ENCODE assay signal across 7 cellular contexts in the genomic region with DNA sequence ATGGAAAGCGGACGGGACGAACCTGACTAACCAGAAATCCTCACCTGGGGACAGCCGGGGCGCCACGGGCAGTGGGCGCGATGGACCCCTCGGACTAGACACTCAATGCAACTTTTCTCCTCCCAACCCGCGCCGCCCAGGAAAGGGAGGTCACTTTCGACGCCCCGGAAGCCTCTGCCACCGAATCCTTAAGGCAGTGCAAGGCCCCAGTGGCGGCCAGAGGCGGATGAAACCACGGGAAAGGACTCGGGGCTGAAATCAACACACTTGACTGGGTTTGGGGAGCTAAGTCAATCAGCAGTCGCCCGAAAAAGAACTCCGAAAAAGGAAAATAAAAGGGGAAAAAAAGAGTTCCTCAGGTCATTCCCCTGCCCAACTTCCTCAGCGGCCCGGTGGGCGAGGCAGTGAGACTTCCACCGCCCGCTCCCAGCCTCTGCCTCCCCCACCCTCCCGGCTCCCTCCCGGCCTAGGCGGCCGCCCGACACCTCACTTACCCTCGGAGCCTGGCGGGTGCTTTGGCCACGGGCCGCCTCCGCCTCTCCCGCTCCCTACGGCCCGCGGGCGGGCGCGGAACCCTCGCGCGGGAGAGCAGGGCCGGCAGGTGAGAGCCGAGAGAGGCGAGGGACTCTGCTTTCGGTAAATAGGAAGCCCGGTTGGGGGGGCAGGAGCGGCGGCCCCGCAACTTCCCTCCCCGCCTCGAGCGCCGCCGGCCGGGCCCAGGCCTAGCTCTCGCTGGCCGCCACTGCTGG. TPM values are rescaled to one million over a fixed set of nuclear protein-coding genes. Genes with fewer than 3 reads are reported as not detected.
DNase-seq lines count a peak whose midpoint lies in the region; ATAC-seq and TF ChIP-seq lines count a peak whose summit lies in the region.

No MANE protein-coding gene starts in this region.

- H3K36me3 Mint-ChIP-seq in H9 (ENCODE audit: insufficient read depth in 1 of 3, low read depth in 3 of 3) (peaks cover 23 to 31% (median 28%) of the 10 kb centered on the region in 3 experiments; a peak in 6 of 7 replicates), endothelial cell (ENCODE audit: low read depth, unreplicated experiment) (peaks cover 19% of the 10 kb centered on the region)

- ATAC-seq in mucosa of descending colon, result peak; percentile 58

- H3K9me3 ChIP-seq in H9 (ENCODE audit: control insufficient read depth, low read depth, low read length) (no peaks in the 10 kb centered on the region), mucosa of descending colon (no peaks in the 10 kb centered on the region), stomach smooth muscle (ENCODE audit: control insufficient read depth in 2 of 2, low read length in 2 of 2) (no peaks in the 10 kb centered on the region)

- H3K4me3 Mint-ChIP-seq in H9 (peak overlapping the region; percentile 98), endothelial cell (ENCODE audit: unreplicated experiment) (peak overlapping the region; percentile 97)

- no peak overlapping the region for H2AFZ ChIP-seq in H9 (ENCODE audit: low read length)

- H3K36me3 ChIP-seq in mucosa of descending colon (ENCODE audit: low read depth) (no peaks in the 10 kb centered on the region), stomach smooth muscle (ENCODE audit: control insufficient read depth in 2 of 2, insufficient read depth in 2 of 2, low read length in 2 of 2) (peaks cover 0 to 2% of the 10 kb centered on the region in 2 donors)

- no peak overlapping the region for H3K18ac ChIP-seq in H9 (ENCODE audit: insufficient read length, low read depth, low read length)

- H3K56ac ChIP-seq in H9 (ENCODE audit: insufficient read length, low read depth, low read length), result no peak overlapping the region

- H3K9me3 Mint-ChIP-seq in H9, result no peaks in the 10 kb centered on the region
- H3K9me3 Mint-ChIP-seq in endothelial cell (ENCODE audit: unreplicated experiment), result no peaks in the 10 kb centered on the region

- peak overlapping the region; percentile 86 for H3K14ac ChIP-seq in H9 (ENCODE audit: insufficient read depth, low read length)

- H4K91ac ChIP-seq in H9 (ENCODE audit: insufficient read length, low read depth, low read length), result no peak overlapping the region

- H2BK120ac ChIP-seq in H9 (ENCODE audit: low read depth, low read length, poor library complexity, severe bottlenecking), result no peak overlapping the region

- no peaks in the 10 kb centered on the region for H3K79me1 ChIP-seq in H9 (ENCODE audit: insufficient read depth, low read depth, low read length, poor library complexity, severe bottlenecking)

- no peak overlapping the region; the same call in 1 of the 2 replicates for H2BK15ac ChIP-seq in H9 (ENCODE audit: low read depth, low read length)

- H3K9ac ChIP-seq in H9 (ENCODE audit: extremely low read depth, insufficient read length, low read length) (peak overlapping the region; percentile 79), stomach smooth muscle (ENCODE audit: low read length in 2 of 2) (peak overlapping the region; percentile 86 to 89)

- H3K23ac ChIP-seq in H9 (ENCODE audit: insufficient read length, low read depth, low read length), result no peak overlapping the region

- intact Hi-C loops in mucosa of descending colon (cut with DNase I, micrococcal nuclease), result no loop called here

- H3K27me3 ChIP-seq in H9 (ENCODE audit: insufficient read depth, low read length) (no peaks in the 10 kb centered on the region), stomach smooth muscle (ENCODE audit: control insufficient read depth in 1 of 2, insufficient read depth in 2 of 2, low read length in 2 of 2) (no peaks in the 10 kb centered on the region)

- H2BK12ac ChIP-seq in H9 (ENCODE audit: insufficient read length, low read depth, low read length), result no peak overlapping the region

- H3K4me1 ChIP-seq in H9 (ENCODE audit: insufficient read depth, low read length), result peaks cover 2% of the 10 kb centered on the region; the same call in 1 of the 2 replicates
- H3K4me1 ChIP-seq in mucosa of descending colon (ENCODE audit: low read depth), result peaks cover 34% of the 10 kb centered on the region
- H3K4me1 ChIP-seq in stomach smooth muscle (ENCODE audit: control insufficient read depth, insufficient read depth, low read length), result peaks cover 37% of the 10 kb centered on the region

- H2AK5ac ChIP-seq in H9 (ENCODE audit: insufficient read length, low read length), result no peak overlapping the region

- H3T11ph ChIP-seq in H9 (ENCODE audit: low read length), result no peak overlapping the region

- H3K27me3 Mint-ChIP-seq in H9 (ENCODE audit: low read depth), result no peaks in the 10 kb centered on the region
- peaks cover 3% of the 10 kb centered on the region for H3K27me3 Mint-ChIP-seq in endothelial cell (ENCODE audit: unreplicated experiment)

- in situ Hi-C loops in GM13977 (cut with MboI; ENCODE audit: low pct_unique_long_range_greater_than_20kb, low sequenced_read_pairs, unreplicated experiment), result no loop called here

- peaks cover 18% of the 10 kb centered on the region for H3K79me2 ChIP-seq in H9 (ENCODE audit: insufficient read depth, low read length)

- H3K4me3 ChIP-seq in mucosa of descending colon (peak overlapping the region; percentile 99), stomach smooth muscle (ENCODE audit: low read length in 2 of 2) (peak overlapping the region; percentile 86 to 90)

- DNase-seq in GM13977 (ENCODE audit: low spot score) (peak; percentile 67), H9 (no peak), M059J (ENCODE audit: low read depth) (peak; percentile 62), endothelial cell (ENCODE audit: low spot score) (peak; percentile 50), mucosa of descending colon (peak; percentile 74 to 80 (median 78))
- DNase-seq in activated CD8-positive, alpha-beta memory T cell treated with anti-CD3 and anti-CD28 coated beads for 48 hours (ENCODE audit: low read depth in 2 of 3, low spot score in 2 of 3), result peak; percentile 12 to 35 (median 23)

- peak overlapping the region; percentile 91 for H3K4me2 ChIP-seq in H9 (ENCODE audit: insufficient read depth, insufficient read length, low read length)

- no peak overlapping the region for H3K27ac ChIP-seq in H9 (ENCODE audit: insufficient read length, low read depth, low read length)
- peak overlapping the region; percentile 91 for H3K27ac ChIP-seq in stomach smooth muscle (ENCODE audit: low read length)

- no peak overlapping the region for H2BK20ac ChIP-seq in H9 (ENCODE audit: low read depth, low read length, poor library complexity, severe bottlenecking)

- no peak overlapping the region for H4K8ac ChIP-seq in H9 (replicated peaks; ENCODE audit: insufficient read length, low read depth, low read length)

- TF ChIP-seq CTCF in GM13977 (IDR thresholded peaks at IDR 0.05; ENCODE audit: extremely low read depth, insufficient read depth, missing control alignments) (no peak), H9 (conservative IDR thresholded peaks at IDR 0.05) (no peak), endothelial cell (IDR thresholded peaks at IDR 0.05; ENCODE audit: unreplicated experiment) (no peak), mucosa of descending colon (IDR thresholded peaks at IDR 0.05) (no peak)

- H2BK5ac ChIP-seq in H9 (ENCODE audit: insufficient read length, low read length), result no peak overlapping the region

- WGBS in H9 (ENCODE audit: extremely low coverage, insufficient read length, low lambda C conversion rate), result no CpG with 5 or more reads among the region's 64 CpGs

- H3K27ac Mint-ChIP-seq in H9 (peak overlapping the region; percentile 95 to 99 (median 96)), endothelial cell (ENCODE audit: unreplicated experiment) (peak overlapping the region; percentile 93)

- no peak overlapping the region for H4K5ac ChIP-seq in H9 (ENCODE audit: insufficient read length, low read depth, low read length)

- H3K23me2 ChIP-seq in H9 (ENCODE audit: insufficient read length, low read depth, low read length, poor library complexity, severe bottlenecking), result peaks cover 7% of the 10 kb centered on the region

- H3K4me1 Mint-ChIP-seq in H9, result peaks cover 27 to 39% of the 10 kb centered on the region in 2 experiments
- H3K4me1 Mint-ChIP-seq in endothelial cell (ENCODE audit: unreplicated experiment), result peaks cover 23% of the 10 kb centered on the region

- H3K4ac ChIP-seq in H9 (ENCODE audit: low read depth, low read length), result no peak overlapping the region

- H4K20me1 ChIP-seq in H9 (ENCODE audit: control insufficient read depth, insufficient read depth, insufficient read length), result no peaks in the 10 kb centered on the region

RNA-seq across cellular contexts. Expression of a gene that starts 0.5 kb away (rescaled TPM):
- total RNA-seq in H9 (2021) (57.3 and 61.4 TPM in 2 replicates), endothelial cell (ENCODE audit: unreplicated experiment) (41.8 TPM), mucosa of descending colon (10 to 100 TPM; 32.9 to 37.2 (median 34.0) TPM)
- 22.4 and 32.2 TPM in 2 replicates for total RNA-seq in M059J (2014; rRNA removed; shearing (Covaris generic))
